ENCODE assay signal across 18 cellular contexts in genomic region chr20:36121981-36122930, GRCh38. TPM values are rescaled to one million over a fixed set of nuclear protein-coding genes. Genes with fewer than 3 reads are reported as not detected.
DNase-seq lines count a peak whose midpoint lies in the region; FAIRE-seq and TF ChIP-seq lines count a peak whose summit lies in the region.
"Had no signal": no experiment of that assay in that cellular context is flagged by ENCODE, and none has a peak within 500 bp of the region (broad histone marks: within the 10 kb centered on the region; RNA-seq: fewer than 3 reads in every experiment).

No MANE protein-coding gene starts in this region.

- H3K36me3 ChIP-seq in Caco-2 (ENCODE audit: control insufficient read depth, insufficient read depth, low read length) (peaks cover 1% of the 10 kb centered on the region; the same call in 1 of the 2 replicates), mucosa of rectum (ENCODE audit: control insufficient read depth in 2 of 2, insufficient read depth in 2 of 2, low read length in 2 of 2) (peaks cover 0 to 5% of the 10 kb centered on the region in 2 donors)
- H3K36me3 ChIP-seq: ovary, uterus had no signal

- no TSS peak for BruUV-seq in Caco-2 (replicated peaks; lab: Mats Ljungman, UMichigan)

- no peak overlapping the region for H3K4me3 ChIP-seq in Caco-2 (ENCODE audit: low read depth, low read length)
- peak overlapping the region in 1 of 2 donors; percentile 17 for H3K4me3 ChIP-seq in mucosa of rectum (ENCODE audit: low read length in 2 of 2)
- H3K4me3 ChIP-seq: ovary, uterus had no signal

- peak overlapping the region; percentile 38 for H3K27ac Mint-ChIP-seq in Caco-2 (ENCODE audit: unreplicated experiment)
- H3K27ac Mint-ChIP-seq: activated CD4-positive, alpha-beta memory T cell treated with anti-CD3 and anti-CD28 coated beads for 36 hours; brain; effector memory CD8-positive, alpha-beta T cell; memory B cell had no signal

- H3K27ac ChIP-seq in epithelial cell of prostate, result peak overlapping the region; percentile 35
- H3K27ac ChIP-seq in mucosa of rectum (ENCODE audit: low read depth in 2 of 2, low read length in 2 of 2), result peak overlapping the region; percentile 86 to 92
- H3K27ac ChIP-seq: ovary, uterus had no signal

- H3K4me1 Mint-ChIP-seq in Caco-2 (ENCODE audit: low read depth, unreplicated experiment), result peaks cover 22% of the 10 kb centered on the region

- H3K4me1 ChIP-seq in Caco-2 (peaks cover 22% of the 10 kb centered on the region), mucosa of rectum (ENCODE audit: control insufficient read depth in 2 of 2, insufficient read depth in 2 of 2, low read length in 2 of 2) (peaks cover 37 to 38% of the 10 kb centered on the region in 2 donors)
- H3K4me1 ChIP-seq: uterus had no signal

- intact Hi-C loops in Caco-2 (cut with micrococcal nuclease; ENCODE audit: unreplicated experiment), result loop anchor here (1.0 to 2.0 kb wide), 3 partner anchors 8 to 57 kb away; no protein-coding TSS in a partner anchor

- POLR2A ChIA-PET in Caco-2 (lab: Charles Lee), result interaction anchor here (1.2 kb wide), 1 partner anchor 16 kb away, joined by 4 read pairs; no protein-coding TSS in a partner anchor

- peak overlapping the region; percentile 38 to 66 for H3K9ac ChIP-seq in mucosa of rectum (ENCODE audit: low read depth in 1 of 2, low read length in 2 of 2)

- FAIRE-seq in HTR-8/SVneo (lab: Jason Lieb, UNC) (no peak), H54 (lab: Jason Lieb, UNC) (no peak)
- FAIRE-seq: GM12891 had no signal

- H3K27me3 ChIP-seq in Caco-2 (replicated peaks; ENCODE audit: control insufficient read depth, insufficient read depth, low read length) (no peaks in the 10 kb centered on the region), mucosa of rectum (ENCODE audit: control insufficient read depth in 2 of 2, insufficient read depth in 2 of 2, low read length in 2 of 2) (no peaks in the 10 kb centered on the region)
- H3K27me3 ChIP-seq: ovary, uterus had no signal

- CTCF ChIA-PET in Caco-2 (lab: Charles Lee), result interaction anchor here (0.6 to 1.6 kb wide), 4 partner anchors 16 to 241 kb away, joined by 3 to 13 read pairs (median 6); partner anchors contain the start of gene SCAND1

- peaks cover 37% of the 10 kb centered on the region for H3K36me3 Mint-ChIP-seq in Caco-2 (ENCODE audit: insufficient read depth, unreplicated experiment)
- H3K36me3 Mint-ChIP-seq: activated CD4-positive, alpha-beta memory T cell treated with anti-CD3 and anti-CD28 coated beads for 36 hours; brain; memory B cell had no signal

- H3K9me3 ChIP-seq in Caco-2 (no peaks in the 10 kb centered on the region), mucosa of rectum (ENCODE audit: control insufficient read depth in 2 of 2, low read length in 2 of 2) (no peaks in the 10 kb centered on the region)
- H3K9me3 ChIP-seq: ovary, uterus had no signal

- no peak for TF ChIP-seq CTCF in Caco-2 (IDR thresholded peaks at IDR 0.05; ENCODE audit: insufficient read depth in 1 of 2, low read depth in 1 of 2, low read length in 1 of 2, severe bottlenecking in 1 of 2, unreplicated experiment in 1 of 2)

- no peaks in the 10 kb centered on the region for H3K27me3 Mint-ChIP-seq in Caco-2 (ENCODE audit: insufficient read depth, unreplicated experiment)

- no peak overlapping the region for H3K4me3 Mint-ChIP-seq in Caco-2 (ENCODE audit: unreplicated experiment)
- H3K4me3 Mint-ChIP-seq: activated CD4-positive, alpha-beta memory T cell treated with anti-CD3 and anti-CD28 coated beads for 36 hours; brain; effector memory CD8-positive, alpha-beta T cell; memory B cell had no signal

- no peak for TF ChIP-seq POLR2A in H54 (IDR thresholded peaks at IDR 0.05; ENCODE audit: low read depth, low read length)

- DNase-seq in Caco-2 (peak; percentile 90 to 93), NCI-H2196 (lab: John Stamatoyannopoulos, UW; ENCODE audit: unreplicated experiment) (peak; percentile 85), epithelial cell of prostate (ENCODE audit: low read depth, low spot score) (peak; percentile 66), HTR-8/SVneo (ENCODE audit: insufficient read length, low spot score) (no peak), H54 (ENCODE audit: insufficient read length, low spot score) (no peak), HK-2 (ENCODE audit: unreplicated experiment) (no peak), D341Med (ENCODE audit: low spot score) (no peak)
- DNase-seq: activated CD4-positive, alpha-beta memory T cell treated with anti-CD3 and anti-CD28 coated beads for 36 hours; effector memory CD8-positive, alpha-beta T cell; NCI-H1930; ovary; stimulated activated CD4-positive, alpha-beta T cell treated with anti-CD3 and anti-CD28 coated beads, Interleukin-15, amount 100 ng/mL, for 24 hours; uterus had no signal

- no peaks in the 10 kb centered on the region for H3K9me3 Mint-ChIP-seq in Caco-2 (ENCODE audit: unreplicated experiment)
- H3K9me3 Mint-ChIP-seq: activated CD4-positive, alpha-beta memory T cell treated with anti-CD3 and anti-CD28 coated beads for 36 hours; brain; effector memory CD8-positive, alpha-beta T cell; memory B cell had no signal

RNA-seq across cellular contexts. Expression of gene EPB41L1, which starts 32.3 kb away (rescaled TPM):
- 129 and 137 TPM in 2 replicates for total RNA-seq in Caco-2 (2022)
- total RNA-seq: T-helper 2 cell treated with Interferon-gamma antibody and Interleukin-4, amounts not matched to agents 100 ng/mL and 5 ng/mL, for 36 hours had no signal

Comparison
In these comparisons a context has a peak if more than half of its experiments do, and no peak if none do; other contexts are left out.
1. DNase-seq: peak in Caco-2 (2 of 2), NCI-H2196 (single experiment) and epithelial cell of prostate (single experiment); none in HTR-8/SVneo (single experiment), H54 (single experiment), HK-2 (single experiment) and D341Med (single experiment).